In the genomic region with DNA sequence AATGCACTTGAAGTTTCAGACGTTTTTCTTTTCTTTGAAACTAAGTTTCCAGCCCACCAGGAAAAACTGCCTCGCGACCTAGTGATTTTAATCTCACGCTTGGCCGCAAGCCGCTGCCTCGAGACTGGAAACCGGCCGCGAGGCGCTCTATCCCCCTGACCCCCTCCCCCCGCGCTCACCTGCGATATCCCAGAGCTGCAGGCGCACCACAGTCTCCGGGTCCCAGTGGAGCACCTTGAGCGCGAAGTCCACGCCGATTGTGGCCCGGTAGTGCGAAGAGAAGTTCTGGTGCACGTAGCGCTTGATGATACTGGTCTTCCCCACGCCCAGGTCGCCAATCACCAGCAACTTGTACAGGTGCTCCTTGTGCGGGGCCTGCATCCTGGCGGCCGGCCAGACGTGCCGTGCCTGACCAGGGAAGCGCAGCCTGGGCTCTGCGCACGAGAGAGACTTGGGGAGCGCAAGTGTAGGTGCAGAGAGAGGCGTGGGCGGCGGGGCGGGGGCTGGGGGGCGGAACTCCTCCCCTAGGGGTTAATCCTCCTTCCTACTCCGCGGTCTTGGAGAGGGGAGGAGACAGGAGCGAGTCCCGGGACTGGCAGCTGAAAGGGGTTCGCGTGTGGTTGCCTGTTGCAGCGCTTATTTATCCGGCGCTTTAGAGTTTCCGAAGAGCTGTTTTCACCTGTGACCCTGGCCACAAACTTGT, we compare ENCODE assay signal across 1 cellular context.
A peak's percentile ranks its signal among the peaks of the same experiment; 100 is the strongest.
TF ChIP-seq lines count a peak whose summit lies in the region.

A gene (minus strand): TSS at position 440 of the 703 bp plus-strand sequence. CDS start 59 bp downstream, at position 381.

TF ChIP-seq in WTC11, 78 proteins besides CTCF, POLR2A, EP300 and RAD21 (continued from another document and continues in another):
- TF ChIP-seq, protein P1, sequence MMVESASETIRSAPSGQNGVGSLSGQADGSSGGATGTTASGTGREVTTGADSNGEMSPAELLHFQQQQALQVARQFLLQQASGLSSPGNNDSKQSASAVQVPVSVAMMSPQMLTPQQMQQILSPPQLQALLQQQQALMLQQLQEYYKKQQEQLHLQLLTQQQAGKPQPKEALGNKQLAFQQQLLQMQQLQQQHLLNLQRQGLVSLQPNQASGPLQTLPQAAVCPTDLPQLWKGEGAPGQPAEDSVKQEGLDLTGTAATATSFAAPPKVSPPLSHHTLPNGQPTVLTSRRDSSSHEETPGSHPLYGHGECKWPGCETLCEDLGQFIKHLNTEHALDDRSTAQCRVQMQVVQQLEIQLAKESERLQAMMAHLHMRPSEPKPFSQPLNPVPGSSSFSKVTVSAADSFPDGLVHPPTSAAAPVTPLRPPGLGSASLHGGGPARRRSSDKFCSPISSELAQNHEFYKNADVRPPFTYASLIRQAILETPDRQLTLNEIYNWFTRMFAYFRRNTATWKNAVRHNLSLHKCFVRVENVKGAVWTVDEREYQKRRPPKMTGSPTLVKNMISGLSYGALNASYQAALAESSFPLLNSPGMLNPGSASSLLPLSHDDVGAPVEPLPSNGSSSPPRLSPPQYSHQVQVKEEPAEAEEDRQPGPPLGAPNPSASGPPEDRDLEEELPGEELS (CRISPR knock-in tag; IDR thresholded peaks at IDR 0.05) = peak; percentile 70; the same call in 1 of the 2 replicates
- no peak for TF ChIP-seq ZNF416 (CRISPR knock-in tag; IDR thresholded peaks at IDR 0.05)
- no peak for TF ChIP-seq ELF4 (CRISPR knock-in tag; IDR thresholded peaks at IDR 0.05; ENCODE audit: low read depth)
- no peak for TF ChIP-seq NR1H2 (CRISPR knock-in tag; IDR thresholded peaks at IDR 0.05)
- TF ChIP-seq, protein P2, sequence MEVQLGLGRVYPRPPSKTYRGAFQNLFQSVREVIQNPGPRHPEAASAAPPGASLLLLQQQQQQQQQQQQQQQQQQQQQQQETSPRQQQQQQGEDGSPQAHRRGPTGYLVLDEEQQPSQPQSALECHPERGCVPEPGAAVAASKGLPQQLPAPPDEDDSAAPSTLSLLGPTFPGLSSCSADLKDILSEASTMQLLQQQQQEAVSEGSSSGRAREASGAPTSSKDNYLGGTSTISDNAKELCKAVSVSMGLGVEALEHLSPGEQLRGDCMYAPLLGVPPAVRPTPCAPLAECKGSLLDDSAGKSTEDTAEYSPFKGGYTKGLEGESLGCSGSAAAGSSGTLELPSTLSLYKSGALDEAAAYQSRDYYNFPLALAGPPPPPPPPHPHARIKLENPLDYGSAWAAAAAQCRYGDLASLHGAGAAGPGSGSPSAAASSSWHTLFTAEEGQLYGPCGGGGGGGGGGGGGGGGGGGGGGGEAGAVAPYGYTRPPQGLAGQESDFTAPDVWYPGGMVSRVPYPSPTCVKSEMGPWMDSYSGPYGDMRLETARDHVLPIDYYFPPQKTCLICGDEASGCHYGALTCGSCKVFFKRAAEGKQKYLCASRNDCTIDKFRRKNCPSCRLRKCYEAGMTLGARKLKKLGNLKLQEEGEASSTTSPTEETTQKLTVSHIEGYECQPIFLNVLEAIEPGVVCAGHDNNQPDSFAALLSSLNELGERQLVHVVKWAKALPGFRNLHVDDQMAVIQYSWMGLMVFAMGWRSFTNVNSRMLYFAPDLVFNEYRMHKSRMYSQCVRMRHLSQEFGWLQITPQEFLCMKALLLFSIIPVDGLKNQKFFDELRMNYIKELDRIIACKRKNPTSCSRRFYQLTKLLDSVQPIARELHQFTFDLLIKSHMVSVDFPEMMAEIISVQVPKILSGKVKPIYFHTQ (CRISPR knock-in tag; IDR thresholded peaks at IDR 0.05) = no peak
- peak; percentile 88 for TF ChIP-seq TP53 (CRISPR knock-in tag; IDR thresholded peaks at IDR 0.05)
- TF ChIP-seq, protein P3, sequence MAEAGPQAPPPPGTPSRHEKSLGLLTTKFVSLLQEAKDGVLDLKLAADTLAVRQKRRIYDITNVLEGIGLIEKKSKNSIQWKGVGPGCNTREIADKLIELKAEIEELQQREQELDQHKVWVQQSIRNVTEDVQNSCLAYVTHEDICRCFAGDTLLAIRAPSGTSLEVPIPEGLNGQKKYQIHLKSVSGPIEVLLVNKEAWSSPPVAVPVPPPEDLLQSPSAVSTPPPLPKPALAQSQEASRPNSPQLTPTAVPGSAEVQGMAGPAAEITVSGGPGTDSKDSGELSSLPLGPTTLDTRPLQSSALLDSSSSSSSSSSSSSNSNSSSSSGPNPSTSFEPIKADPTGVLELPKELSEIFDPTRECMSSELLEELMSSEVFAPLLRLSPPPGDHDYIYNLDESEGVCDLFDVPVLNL (CRISPR knock-in tag; IDR thresholded peaks at IDR 0.05; ENCODE audit: borderline replicate concordance, low read depth) = no peak
- peak; percentile 64; the same call in 1 of the 2 replicates for TF ChIP-seq ZBTB21 (CRISPR knock-in tag; IDR thresholded peaks at IDR 0.05; ENCODE audit: borderline replicate concordance)
- TF ChIP-seq NR2C2 (CRISPR knock-in tag; IDR thresholded peaks at IDR 0.05) = no peak
- TF ChIP-seq CREB1 (CRISPR knock-in tag; IDR thresholded peaks at IDR 0.05) = no peak; the same call in 1 of the 2 replicates
- TF ChIP-seq, protein P4, sequence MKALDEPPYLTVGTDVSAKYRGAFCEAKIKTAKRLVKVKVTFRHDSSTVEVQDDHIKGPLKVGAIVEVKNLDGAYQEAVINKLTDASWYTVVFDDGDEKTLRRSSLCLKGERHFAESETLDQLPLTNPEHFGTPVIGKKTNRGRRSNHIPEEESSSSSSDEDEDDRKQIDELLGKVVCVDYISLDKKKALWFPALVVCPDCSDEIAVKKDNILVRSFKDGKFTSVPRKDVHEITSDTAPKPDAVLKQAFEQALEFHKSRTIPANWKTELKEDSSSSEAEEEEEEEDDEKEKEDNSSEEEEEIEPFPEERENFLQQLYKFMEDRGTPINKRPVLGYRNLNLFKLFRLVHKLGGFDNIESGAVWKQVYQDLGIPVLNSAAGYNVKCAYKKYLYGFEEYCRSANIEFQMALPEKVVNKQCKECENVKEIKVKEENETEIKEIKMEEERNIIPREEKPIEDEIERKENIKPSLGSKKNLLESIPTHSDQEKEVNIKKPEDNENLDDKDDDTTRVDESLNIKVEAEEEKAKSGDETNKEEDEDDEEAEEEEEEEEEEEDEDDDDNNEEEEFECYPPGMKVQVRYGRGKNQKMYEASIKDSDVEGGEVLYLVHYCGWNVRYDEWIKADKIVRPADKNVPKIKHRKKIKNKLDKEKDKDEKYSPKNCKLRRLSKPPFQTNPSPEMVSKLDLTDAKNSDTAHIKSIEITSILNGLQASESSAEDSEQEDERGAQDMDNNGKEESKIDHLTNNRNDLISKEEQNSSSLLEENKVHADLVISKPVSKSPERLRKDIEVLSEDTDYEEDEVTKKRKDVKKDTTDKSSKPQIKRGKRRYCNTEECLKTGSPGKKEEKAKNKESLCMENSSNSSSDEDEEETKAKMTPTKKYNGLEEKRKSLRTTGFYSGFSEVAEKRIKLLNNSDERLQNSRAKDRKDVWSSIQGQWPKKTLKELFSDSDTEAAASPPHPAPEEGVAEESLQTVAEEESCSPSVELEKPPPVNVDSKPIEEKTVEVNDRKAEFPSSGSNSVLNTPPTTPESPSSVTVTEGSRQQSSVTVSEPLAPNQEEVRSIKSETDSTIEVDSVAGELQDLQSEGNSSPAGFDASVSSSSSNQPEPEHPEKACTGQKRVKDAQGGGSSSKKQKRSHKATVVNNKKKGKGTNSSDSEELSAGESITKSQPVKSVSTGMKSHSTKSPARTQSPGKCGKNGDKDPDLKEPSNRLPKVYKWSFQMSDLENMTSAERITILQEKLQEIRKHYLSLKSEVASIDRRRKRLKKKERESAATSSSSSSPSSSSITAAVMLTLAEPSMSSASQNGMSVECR (CRISPR knock-in tag; IDR thresholded peaks at IDR 0.05; ENCODE audit: borderline replicate concordance) = peak; percentile 83; the same call in 1 of the 2 replicates
- TF ChIP-seq, protein P5, sequence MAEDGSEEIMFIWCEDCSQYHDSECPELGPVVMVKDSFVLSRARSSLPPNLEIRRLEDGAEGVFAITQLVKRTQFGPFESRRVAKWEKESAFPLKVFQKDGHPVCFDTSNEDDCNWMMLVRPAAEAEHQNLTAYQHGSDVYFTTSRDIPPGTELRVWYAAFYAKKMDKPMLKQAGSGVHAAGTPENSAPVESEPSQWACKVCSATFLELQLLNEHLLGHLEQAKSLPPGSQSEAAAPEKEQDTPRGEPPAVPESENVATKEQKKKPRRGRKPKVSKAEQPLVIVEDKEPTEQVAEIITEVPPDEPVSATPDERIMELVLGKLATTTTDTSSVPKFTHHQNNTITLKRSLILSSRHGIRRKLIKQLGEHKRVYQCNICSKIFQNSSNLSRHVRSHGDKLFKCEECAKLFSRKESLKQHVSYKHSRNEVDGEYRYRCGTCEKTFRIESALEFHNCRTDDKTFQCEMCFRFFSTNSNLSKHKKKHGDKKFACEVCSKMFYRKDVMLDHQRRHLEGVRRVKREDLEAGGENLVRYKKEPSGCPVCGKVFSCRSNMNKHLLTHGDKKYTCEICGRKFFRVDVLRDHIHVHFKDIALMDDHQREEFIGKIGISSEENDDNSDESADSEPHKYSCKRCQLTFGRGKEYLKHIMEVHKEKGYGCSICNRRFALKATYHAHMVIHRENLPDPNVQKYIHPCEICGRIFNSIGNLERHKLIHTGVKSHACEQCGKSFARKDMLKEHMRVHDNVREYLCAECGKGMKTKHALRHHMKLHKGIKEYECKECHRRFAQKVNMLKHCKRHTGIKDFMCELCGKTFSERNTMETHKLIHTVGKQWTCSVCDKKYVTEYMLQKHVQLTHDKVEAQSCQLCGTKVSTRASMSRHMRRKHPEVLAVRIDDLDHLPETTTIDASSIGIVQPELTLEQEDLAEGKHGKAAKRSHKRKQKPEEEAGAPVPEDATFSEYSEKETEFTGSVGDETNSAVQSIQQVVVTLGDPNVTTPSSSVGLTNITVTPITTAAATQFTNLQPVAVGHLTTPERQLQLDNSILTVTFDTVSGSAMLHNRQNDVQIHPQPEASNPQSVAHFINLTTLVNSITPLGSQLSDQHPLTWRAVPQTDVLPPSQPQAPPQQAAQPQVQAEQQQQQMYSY (CRISPR knock-in tag; IDR thresholded peaks at IDR 0.05) = no peak
- TF ChIP-seq ZNF138 (CRISPR knock-in tag; conservative IDR thresholded peaks at IDR 0.05) = peak; percentile 67; the same call in 1 of the 2 replicates
- TF ChIP-seq ZNF396 (CRISPR knock-in tag; IDR thresholded peaks at IDR 0.05; ENCODE audit: borderline replicate concordance) = no peak
- no peak for TF ChIP-seq SOX15 (CRISPR knock-in tag; IDR thresholded peaks at IDR 0.05)
- TF ChIP-seq, protein P6, sequence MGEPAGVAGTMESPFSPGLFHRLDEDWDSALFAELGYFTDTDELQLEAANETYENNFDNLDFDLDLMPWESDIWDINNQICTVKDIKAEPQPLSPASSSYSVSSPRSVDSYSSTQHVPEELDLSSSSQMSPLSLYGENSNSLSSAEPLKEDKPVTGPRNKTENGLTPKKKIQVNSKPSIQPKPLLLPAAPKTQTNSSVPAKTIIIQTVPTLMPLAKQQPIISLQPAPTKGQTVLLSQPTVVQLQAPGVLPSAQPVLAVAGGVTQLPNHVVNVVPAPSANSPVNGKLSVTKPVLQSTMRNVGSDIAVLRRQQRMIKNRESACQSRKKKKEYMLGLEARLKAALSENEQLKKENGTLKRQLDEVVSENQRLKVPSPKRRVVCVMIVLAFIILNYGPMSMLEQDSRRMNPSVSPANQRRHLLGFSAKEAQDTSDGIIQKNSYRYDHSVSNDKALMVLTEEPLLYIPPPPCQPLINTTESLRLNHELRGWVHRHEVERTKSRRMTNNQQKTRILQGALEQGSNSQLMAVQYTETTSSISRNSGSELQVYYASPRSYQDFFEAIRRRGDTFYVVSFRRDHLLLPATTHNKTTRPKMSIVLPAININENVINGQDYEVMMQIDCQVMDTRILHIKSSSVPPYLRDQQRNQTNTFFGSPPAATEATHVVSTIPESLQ (CRISPR knock-in tag; IDR thresholded peaks at IDR 0.05) = no peak
- no peak for TF ChIP-seq ESRRA (CRISPR knock-in tag; IDR thresholded peaks at IDR 0.05; ENCODE audit: borderline replicate concordance)
- TF ChIP-seq, protein P7, sequence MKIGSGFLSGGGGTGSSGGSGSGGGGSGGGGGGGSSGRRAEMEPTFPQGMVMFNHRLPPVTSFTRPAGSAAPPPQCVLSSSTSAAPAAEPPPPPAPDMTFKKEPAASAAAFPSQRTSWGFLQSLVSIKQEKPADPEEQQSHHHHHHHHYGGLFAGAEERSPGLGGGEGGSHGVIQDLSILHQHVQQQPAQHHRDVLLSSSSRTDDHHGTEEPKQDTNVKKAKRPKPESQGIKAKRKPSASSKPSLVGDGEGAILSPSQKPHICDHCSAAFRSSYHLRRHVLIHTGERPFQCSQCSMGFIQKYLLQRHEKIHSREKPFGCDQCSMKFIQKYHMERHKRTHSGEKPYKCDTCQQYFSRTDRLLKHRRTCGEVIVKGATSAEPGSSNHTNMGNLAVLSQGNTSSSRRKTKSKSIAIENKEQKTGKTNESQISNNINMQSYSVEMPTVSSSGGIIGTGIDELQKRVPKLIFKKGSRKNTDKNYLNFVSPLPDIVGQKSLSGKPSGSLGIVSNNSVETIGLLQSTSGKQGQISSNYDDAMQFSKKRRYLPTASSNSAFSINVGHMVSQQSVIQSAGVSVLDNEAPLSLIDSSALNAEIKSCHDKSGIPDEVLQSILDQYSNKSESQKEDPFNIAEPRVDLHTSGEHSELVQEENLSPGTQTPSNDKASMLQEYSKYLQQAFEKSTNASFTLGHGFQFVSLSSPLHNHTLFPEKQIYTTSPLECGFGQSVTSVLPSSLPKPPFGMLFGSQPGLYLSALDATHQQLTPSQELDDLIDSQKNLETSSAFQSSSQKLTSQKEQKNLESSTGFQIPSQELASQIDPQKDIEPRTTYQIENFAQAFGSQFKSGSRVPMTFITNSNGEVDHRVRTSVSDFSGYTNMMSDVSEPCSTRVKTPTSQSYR (CRISPR knock-in tag; IDR thresholded peaks at IDR 0.05) = peak; percentile 68; the same call in 1 of the 2 replicates
- TF ChIP-seq, protein P8, sequence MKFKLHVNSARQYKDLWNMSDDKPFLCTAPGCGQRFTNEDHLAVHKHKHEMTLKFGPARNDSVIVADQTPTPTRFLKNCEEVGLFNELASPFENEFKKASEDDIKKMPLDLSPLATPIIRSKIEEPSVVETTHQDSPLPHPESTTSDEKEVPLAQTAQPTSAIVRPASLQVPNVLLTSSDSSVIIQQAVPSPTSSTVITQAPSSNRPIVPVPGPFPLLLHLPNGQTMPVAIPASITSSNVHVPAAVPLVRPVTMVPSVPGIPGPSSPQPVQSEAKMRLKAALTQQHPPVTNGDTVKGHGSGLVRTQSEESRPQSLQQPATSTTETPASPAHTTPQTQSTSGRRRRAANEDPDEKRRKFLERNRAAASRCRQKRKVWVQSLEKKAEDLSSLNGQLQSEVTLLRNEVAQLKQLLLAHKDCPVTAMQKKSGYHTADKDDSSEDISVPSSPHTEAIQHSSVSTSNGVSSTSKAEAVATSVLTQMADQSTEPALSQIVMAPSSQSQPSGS (CRISPR knock-in tag; IDR thresholded peaks at IDR 0.05; ENCODE audit: borderline replicate concordance, low read depth) = no peak
